Comparison of ENCODE assay signal across 1 cellular context in the genomic region with DNA sequence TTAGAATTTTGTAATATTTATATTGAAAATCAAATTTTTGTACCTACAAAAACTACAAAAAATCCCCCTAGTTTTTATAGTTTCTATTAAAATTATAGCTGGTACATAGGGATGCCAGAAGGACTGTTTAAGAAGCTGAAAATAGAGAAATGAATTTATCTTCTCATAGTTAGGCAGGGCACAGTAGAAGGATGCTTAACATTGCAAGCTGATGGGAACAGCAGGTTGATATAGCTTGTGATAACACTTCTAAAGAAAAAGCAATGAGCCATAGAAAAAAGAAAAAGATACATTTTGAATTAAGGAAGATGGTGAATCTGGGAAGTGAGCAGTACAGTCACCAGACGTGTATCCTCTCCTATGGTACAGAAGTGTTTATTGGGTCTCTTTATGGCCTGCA.
TF ChIP-seq lines count a peak whose summit lies in the region.

No MANE protein-coding gene starts in this region.

TF ChIP-seq in K562, 482 proteins besides CTCF, POLR2A, EP300 and RAD21:
- TF ChIP-seq ZNF263 (CRISPR knock-in tag; IDR thresholded peaks at IDR 0.05; ENCODE audit: borderline replicate concordance): no peak
- no peak for TF ChIP-seq FOXK1 (CRISPR knock-in tag; IDR thresholded peaks at IDR 0.05; ENCODE audit: borderline replicate concordance)
TF ChIP-seq in K562: peak in this region for 0.
